Comparison of ENCODE assay signal across 27 cellular contexts in the genomic region with DNA sequence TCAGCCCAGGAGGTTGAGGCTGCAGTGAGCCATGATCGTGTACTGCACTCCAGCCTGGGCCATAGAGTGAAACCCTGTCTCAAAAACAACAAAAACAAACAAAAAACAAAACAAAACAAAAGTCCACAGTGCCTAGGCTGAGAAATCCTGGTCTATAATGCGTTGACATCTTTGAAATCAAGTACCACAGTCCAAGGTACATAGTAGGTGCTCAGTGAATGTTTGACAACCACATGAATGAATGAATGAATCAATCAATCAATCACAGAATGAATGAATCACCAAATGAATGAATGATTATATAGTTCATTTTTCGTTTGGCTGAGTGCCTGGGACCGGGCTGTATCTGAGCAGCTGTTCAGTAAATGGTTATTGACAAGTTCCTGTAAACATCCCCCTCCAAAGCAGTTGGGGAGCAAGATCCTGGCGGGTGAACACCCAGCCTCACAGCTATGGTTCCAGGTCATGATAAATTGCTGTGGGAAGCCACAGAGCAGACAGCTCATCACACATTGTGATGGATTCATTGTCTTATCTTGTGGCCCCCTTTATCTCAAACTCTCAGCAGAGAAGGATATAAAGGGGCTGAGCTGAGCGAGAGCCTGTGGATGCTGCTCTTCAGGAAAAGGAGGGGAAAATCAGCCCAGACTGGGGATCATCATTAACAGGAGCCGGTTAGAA.
"Had no signal": no experiment of that assay in that cellular context is flagged by ENCODE, and none has a peak within 500 bp of the region (broad histone marks: within the 10 kb centered on the region; RNA-seq: fewer than 3 reads in every experiment).

No MANE protein-coding gene starts in this region.

- H3K36me3 Mint-ChIP-seq: activated CD4-positive, alpha-beta memory T cell treated with anti-CD3 and anti-CD28 coated beads for 36 hours; activated naive CD4-positive, alpha-beta T cell treated with anti-CD3 and anti-CD28 coated beads, Interleukin-2, amount 10 ng/mL, durations not matched to agents 7 days and 5 days; naive thymus-derived CD8-positive, alpha-beta T cell; stimulated activated naive B cell treated with anti-CD40 and anti-IgM and Interleukin-4, amounts not matched to agents 10 μg/mL and 1 μg/mL and 100 μg/mL, for 72 hours had no signal

- H3K27me3 ChIP-seq: breast epithelium, pancreas, suprapubic skin, tibial nerve had no signal

- DNase-seq: activated CD4-positive, alpha-beta memory T cell treated with anti-CD3 and anti-CD28 coated beads for 36 hours; activated CD4-positive, alpha-beta T cell treated with anti-CD3 and anti-CD28 coated beads, Interleukin-2, amount 10 ng/mL, durations not matched to agents 24 days and 14 days; activated CD4-positive, CD25-positive, alpha-beta regulatory T cell treated with anti-CD3 and anti-CD28 coated beads, Interleukin-2, amount 50 U/mL, for 72 hours; activated CD8-positive, alpha-beta memory T cell treated with anti-CD3 and anti-CD28 coated beads, Interleukin-2, amount 50 U/mL, for 48 hours; activated gamma-delta T cell; activated naive CD4-positive, alpha-beta T cell treated with anti-CD3 and anti-CD28 coated beads, Interleukin-2, amount 10 ng/mL, durations not matched to agents 7 days and 5 days; activated T-cell treated with anti-CD3 and anti-CD28 coated beads, Interleukin-2, amount 50 U/mL, for 24 hours; amygdala; central memory CD4-positive, alpha-beta T cell; foreskin keratinocyte; heart left ventricle; midbrain; naive thymus-derived CD8-positive, alpha-beta T cell; nucleus accumbens; pancreas; psoas muscle; stimulated activated CD4-positive, alpha-beta T cell treated with anti-CD3 and anti-CD28 coated beads, Interleukin-15, amount 100 ng/mL, for 24 hours; stimulated activated CD4-positive, alpha-beta T cell treated with anti-CD3 and anti-CD28 coated beads, Interleukin-2, amount 100 ng/mL, for 24 hours; stimulated activated naive B cell treated with anti-CD40 and anti-IgM and Interleukin-4, amounts not matched to agents 10 μg/mL and 1 μg/mL and 100 μg/mL, for 72 hours; T-helper 1 cell had no signal

- H3K36me3 ChIP-seq: breast epithelium, esophagus muscularis mucosa, heart left ventricle, pancreas, suprapubic skin, tibial nerve had no signal

- H3K9me3 ChIP-seq: breast epithelium, esophagus muscularis mucosa, heart left ventricle, pancreas, psoas muscle, suprapubic skin, tibial nerve had no signal

- H3K4me3 ChIP-seq: breast epithelium, esophagus muscularis mucosa, heart left ventricle, pancreas, psoas muscle, suprapubic skin, tibial nerve had no signal

- H3K27me3 Mint-ChIP-seq: dendritic cell treated with granulocyte-macrophage colony-stimulating factor and Interleukin-4, amounts not matched to agents 40 ng/mL and 50 ng/mL, for 4 days had no signal

- H3K4me1 Mint-ChIP-seq: activated CD4-positive, alpha-beta T cell treated with anti-CD3 and anti-CD28 coated beads, Interleukin-2, amount 10 ng/mL, durations not matched to agents 24 days and 14 days; activated naive CD4-positive, alpha-beta T cell treated with anti-CD3 and anti-CD28 coated beads, Interleukin-2, amount 10 ng/mL, durations not matched to agents 7 days and 5 days; naive thymus-derived CD8-positive, alpha-beta T cell; neural crest cell had no signal

- H3K27ac Mint-ChIP-seq: activated CD4-positive, alpha-beta memory T cell treated with anti-CD3 and anti-CD28 coated beads for 36 hours; activated CD4-positive, alpha-beta T cell treated with anti-CD3 and anti-CD28 coated beads, Interleukin-2, amount 10 ng/mL, durations not matched to agents 24 days and 14 days; activated naive CD4-positive, alpha-beta T cell treated with anti-CD3 and anti-CD28 coated beads, Interleukin-2, amount 10 ng/mL, durations not matched to agents 7 days and 5 days; activated T-cell treated with anti-CD3 and anti-CD28 coated beads, Interleukin-2, amount 50 U/mL, for 24 hours; stimulated activated naive B cell treated with anti-CD40 and anti-IgM and Interleukin-4, amounts not matched to agents 10 μg/mL and 1 μg/mL and 100 μg/mL, for 72 hours; T-helper 2 cell treated with Interferon-gamma antibody and Interleukin-4, amounts not matched to agents 5 μg/mL and 100 μg/mL, for 36 hours had no signal

- H3K9me3 Mint-ChIP-seq: activated CD4-positive, alpha-beta memory T cell treated with anti-CD3 and anti-CD28 coated beads for 36 hours; activated CD4-positive, alpha-beta T cell treated with anti-CD3 and anti-CD28 coated beads, Interleukin-2, amount 10 ng/mL, durations not matched to agents 24 days and 14 days; activated naive CD4-positive, alpha-beta T cell treated with anti-CD3 and anti-CD28 coated beads, Interleukin-2, amount 10 ng/mL, durations not matched to agents 7 days and 5 days; activated T-cell treated with anti-CD3 and anti-CD28 coated beads, Interleukin-2, amount 50 U/mL, for 24 hours; dendritic cell treated with granulocyte-macrophage colony-stimulating factor and Interleukin-4, amounts not matched to agents 40 ng/mL and 50 ng/mL, for 4 days; naive thymus-derived CD8-positive, alpha-beta T cell; neural crest cell; stimulated activated naive B cell treated with anti-CD40 and anti-IgM and Interleukin-4, amounts not matched to agents 10 μg/mL and 1 μg/mL and 100 μg/mL, for 72 hours; T-helper 2 cell treated with Interferon-gamma antibody and Interleukin-4, amounts not matched to agents 5 μg/mL and 100 μg/mL, for 36 hours had no signal

- H3K4me3 Mint-ChIP-seq: activated CD4-positive, alpha-beta memory T cell treated with anti-CD3 and anti-CD28 coated beads for 36 hours; activated CD4-positive, alpha-beta T cell treated with anti-CD3 and anti-CD28 coated beads, Interleukin-2, amount 10 ng/mL, durations not matched to agents 24 days and 14 days; activated naive CD4-positive, alpha-beta T cell treated with anti-CD3 and anti-CD28 coated beads, Interleukin-2, amount 10 ng/mL, durations not matched to agents 7 days and 5 days; activated T-cell treated with anti-CD3 and anti-CD28 coated beads, Interleukin-2, amount 50 U/mL, for 24 hours; dendritic cell treated with granulocyte-macrophage colony-stimulating factor and Interleukin-4, amounts not matched to agents 40 ng/mL and 50 ng/mL, for 4 days; naive thymus-derived CD8-positive, alpha-beta T cell; neural crest cell; stimulated activated naive B cell treated with anti-CD40 and anti-IgM and Interleukin-4, amounts not matched to agents 10 μg/mL and 1 μg/mL and 100 μg/mL, for 72 hours; T-helper 2 cell treated with Interferon-gamma antibody and Interleukin-4, amounts not matched to agents 5 μg/mL and 100 μg/mL, for 36 hours had no signal

- H3K4me1 ChIP-seq: breast epithelium, esophagus muscularis mucosa, foreskin keratinocyte, heart left ventricle, pancreas, psoas muscle, suprapubic skin, tibial nerve had no signal
